Comparison of ENCODE assay signal across 23 cellular contexts in genomic region chr5:82334085-82334680, GRCh38. TPM values are rescaled to one million over a fixed set of nuclear protein-coding genes. Genes with fewer than 3 reads are reported as not detected.
A peak's percentile ranks its signal among the peaks of the same experiment; 100 is the strongest.
DNase-seq lines count a peak whose midpoint lies in the region; ATAC-seq and TF ChIP-seq lines count a peak whose summit lies in the region.
"Had no signal": no experiment of that assay in that cellular context is flagged by ENCODE, and none has a peak within 500 bp of the region (broad histone marks: within the 10 kb centered on the region; RNA-seq: fewer than 3 reads in every experiment).

No MANE protein-coding gene starts in this region.

- H3K9me3 ChIP-seq in IMR-90 (ENCODE audit: control insufficient read depth, insufficient read depth, low read length), result no peaks in the 10 kb centered on the region
- no peaks in the 10 kb centered on the region for H3K9me3 ChIP-seq in lung (ENCODE audit: control insufficient read depth in 2 of 2, insufficient read depth in 1 of 2, low read length in 1 of 2)
- H3K9me3 ChIP-seq in suprapubic skin, result no peaks in the 10 kb centered on the region
- no peaks in the 10 kb centered on the region for H3K9me3 ChIP-seq in neuronal stem cell (replicated peaks in 1 of 2; ENCODE audit: control insufficient read depth in 2 of 2, insufficient read depth in 1 of 2, low read depth in 1 of 2, low read length in 2 of 2)
- H3K9me3 ChIP-seq in stomach, result no peaks in the 10 kb centered on the region

- H3K9me3 Mint-ChIP-seq in chondrocyte (ENCODE audit: low read depth), result peaks cover 5% of the 10 kb centered on the region
- H3K9me3 Mint-ChIP-seq in T-helper 2 cell treated with Interferon-gamma antibody and Interleukin-4, amounts not matched to agents 5 μg/mL and 100 μg/mL, for 36 hours, result no peaks in the 10 kb centered on the region
- H3K9me3 Mint-ChIP-seq: activated B cell treated with CpG ODN at 0.5 μM for 24 hours; activated CD8-positive, alpha-beta T cell treated with anti-CD3 and anti-CD28 coated beads for 36 hours; activated naive CD4-positive, alpha-beta T cell treated with anti-CD3 and anti-CD28 coated beads, Interleukin-2, amount 50 U/mL, for 24 hours; activated T-cell treated with anti-CD3 and anti-CD28 coated beads, Interleukin-2, amount 50 U/mL, for 24 hours; stimulated activated naive CD8-positive, alpha-beta T cell treated with anti-CD3 and anti-CD28 coated beads, Interleukin-15, Interleukin-2, amounts not matched to agents 100 ng/mL and 50 ng/mL, for 24 hours had no signal

- H2AK9ac ChIP-seq in IMR-90 (replicated peaks; ENCODE audit: low read depth, low read length, poor library complexity), result no peak overlapping the region

- WGBS in IMR-90 (ENCODE audit: extremely low coverage in 2 of 2, insufficient read length in 1 of 2), 2 experiments, result no CpG with 5 or more reads among the region's 4 CpGs
- 66 to 74% methylated on average over 4 of the region's 4 CpGs for WGBS in lung, 2 donors
- 48% methylated on average over 4 of the region's 4 CpGs for WGBS in suprapubic skin
- WGBS in neuronal stem cell (ENCODE audit: extremely low coverage in 2 of 2, insufficient read length in 2 of 2, insufficient replicate concordance in 1 of 2), 2 donors, result no CpG with 5 or more reads among the region's 4 CpGs
- WGBS in stomach, 5 donors, result 61 to 74% (median 70%) methylated on average over 4 of the region's 4 CpGs

- ATAC-seq in IMR-90 (ENCODE audit: low read depth) (no peak), lung (ENCODE audit: insufficient read depth, low FRiP score) (no peak)
- ATAC-seq: activated CD8-positive, alpha-beta T cell treated with anti-CD3 and anti-CD28 coated beads for 36 hours; HCT116 had no signal

- no peak overlapping the region for H3K4me3 Mint-ChIP-seq in chondrocyte (ENCODE audit: unreplicated experiment)
- no peak overlapping the region for H3K4me3 Mint-ChIP-seq in T-helper 2 cell treated with Interferon-gamma antibody and Interleukin-4, amounts not matched to agents 5 μg/mL and 100 μg/mL, for 36 hours
- H3K4me3 Mint-ChIP-seq: activated B cell treated with CpG ODN at 0.5 μM for 24 hours; activated CD8-positive, alpha-beta T cell treated with anti-CD3 and anti-CD28 coated beads for 36 hours; activated naive CD4-positive, alpha-beta T cell treated with anti-CD3 and anti-CD28 coated beads, Interleukin-2, amount 50 U/mL, for 24 hours; activated T-cell treated with anti-CD3 and anti-CD28 coated beads, Interleukin-2, amount 50 U/mL, for 24 hours; nephron progenitor cell; stimulated activated naive CD8-positive, alpha-beta T cell treated with anti-CD3 and anti-CD28 coated beads, Interleukin-15, Interleukin-2, amounts not matched to agents 100 ng/mL and 50 ng/mL, for 24 hours had no signal

- H3K9ac ChIP-seq in IMR-90 (ENCODE audit: low read depth, low read length), result no peak overlapping the region
- H3K9ac ChIP-seq in neuronal stem cell (ENCODE audit: low read depth, low read length, poor library complexity), result no peak overlapping the region
- H3K9ac ChIP-seq: KMS-11 had no signal

- H3K36me3 ChIP-seq in IMR-90 (ENCODE audit: control insufficient read depth, insufficient read depth, low read length) (no peaks in the 10 kb centered on the region), lung (ENCODE audit: control insufficient read depth in 2 of 2, insufficient read depth in 2 of 2, low read length in 2 of 2) (no peaks in the 10 kb centered on the region), suprapubic skin (no peaks in the 10 kb centered on the region), neuronal stem cell (replicated peaks in 1 of 2; ENCODE audit: control insufficient read depth in 2 of 2, insufficient read depth in 2 of 2, low read length in 2 of 2) (no peaks in the 10 kb centered on the region), stomach (no peaks in the 10 kb centered on the region)

- H2BK120ac ChIP-seq in IMR-90 (ENCODE audit: low read depth, low read length) (peak overlapping the region; percentile 79), neuronal stem cell (ENCODE audit: low read depth, low read length) (no peak overlapping the region)

- H3K18ac ChIP-seq in IMR-90 (ENCODE audit: low read depth, low read length), result peak overlapping the region; percentile 88
- H3K18ac ChIP-seq in neuronal stem cell (ENCODE audit: low read length), result no peak overlapping the region

- H3K36me3 Mint-ChIP-seq in chondrocyte (ENCODE audit: low read depth), result no peaks in the 10 kb centered on the region
- H3K36me3 Mint-ChIP-seq in T-helper 2 cell treated with Interferon-gamma antibody and Interleukin-4, amounts not matched to agents 5 μg/mL and 100 μg/mL, for 36 hours (ENCODE audit: low read depth), result no peaks in the 10 kb centered on the region
- H3K36me3 Mint-ChIP-seq: activated naive CD4-positive, alpha-beta T cell treated with anti-CD3 and anti-CD28 coated beads, Interleukin-2, amount 50 U/mL, for 24 hours had no signal

- peaks cover 7% of the 10 kb centered on the region for H3K9me1 ChIP-seq in IMR-90 (ENCODE audit: insufficient read depth, low read length)

- peak overlapping the region; percentile 56 for H2AFZ ChIP-seq in IMR-90 (replicated peaks; ENCODE audit: low read length, poor library complexity)
- H2AFZ ChIP-seq in neuronal stem cell (ENCODE audit: low read length), result no peak overlapping the region

- H3K27ac ChIP-seq in IMR-90 (ENCODE audit: insufficient read depth, low read length) (peak overlapping the region; percentile 63; the same call in 1 of the 2 replicates), lung (ENCODE audit: low read depth in 1 of 2, low read length in 1 of 2) (peak overlapping the region; percentile 14 to 83), suprapubic skin (peak overlapping the region; percentile 79), neuronal stem cell (replicated peaks; ENCODE audit: low read length) (no peak overlapping the region), stomach (peak overlapping the region in 1 of 5 donors; percentile 2)
- H3K27ac ChIP-seq: KMS-11 had no signal

- H2BK20ac ChIP-seq in IMR-90 (ENCODE audit: low read depth, low read length), result peak overlapping the region; percentile 92

- H3K4me1 ChIP-seq in IMR-90 (ENCODE audit: control insufficient read depth, insufficient read depth, low read length) (peaks cover 18% of the 10 kb centered on the region), lung (ENCODE audit: control insufficient read depth in 2 of 2, insufficient read depth in 2 of 2, low read length in 2 of 2) (peaks cover 0 to 5% of the 10 kb centered on the region in 2 donors), suprapubic skin (peaks cover 28% of the 10 kb centered on the region), neuronal stem cell (ENCODE audit: control insufficient read depth in 2 of 2, insufficient read depth in 1 of 2, low read depth in 1 of 2, low read length in 2 of 2) (peaks cover 1 to 5% of the 10 kb centered on the region in 2 donors), stomach (peaks cover 0 to 16% (median 3%) of the 10 kb centered on the region in 4 donors)

- H3K14ac ChIP-seq in IMR-90 (replicated peaks; ENCODE audit: low read depth, low read length) (peak overlapping the region; percentile 11), neuronal stem cell (ENCODE audit: low read length) (no peak overlapping the region)

- H3K27ac Mint-ChIP-seq in chondrocyte (ENCODE audit: unreplicated experiment), result peak overlapping the region; percentile 98
- no peak overlapping the region for H3K27ac Mint-ChIP-seq in T-helper 2 cell treated with Interferon-gamma antibody and Interleukin-4, amounts not matched to agents 5 μg/mL and 100 μg/mL, for 36 hours
- H3K27ac Mint-ChIP-seq: activated B cell treated with CpG ODN at 0.5 μM for 24 hours; activated CD8-positive, alpha-beta T cell treated with anti-CD3 and anti-CD28 coated beads for 36 hours; activated naive CD4-positive, alpha-beta T cell treated with anti-CD3 and anti-CD28 coated beads, Interleukin-2, amount 50 U/mL, for 24 hours; activated T-cell treated with anti-CD3 and anti-CD28 coated beads, Interleukin-2, amount 50 U/mL, for 24 hours; nephron progenitor cell; stimulated activated naive CD8-positive, alpha-beta T cell treated with anti-CD3 and anti-CD28 coated beads, Interleukin-15, Interleukin-2, amounts not matched to agents 100 ng/mL and 50 ng/mL, for 24 hours had no signal

- CTCF ChIA-PET in IMR-90 (lab: Yijun Ruan, JAX), result interaction anchor here (1.6 kb wide), 1 partner anchor 23 kb away, joined by 7 read pairs; no protein-coding TSS in a partner anchor

- H3K4me3 ChIP-seq in IMR-90 (ENCODE audit: insufficient read depth, low read depth, low read length), result no peak overlapping the region
- H3K4me3 ChIP-seq in lung, result no peak overlapping the region
- H3K4me3 ChIP-seq in suprapubic skin, result no peak overlapping the region
- no peak overlapping the region for H3K4me3 ChIP-seq in neuronal stem cell (ENCODE audit: low read length in 2 of 2)
- no peak overlapping the region for H3K4me3 ChIP-seq in stomach

- H3K27me3 ChIP-seq in IMR-90 (ENCODE audit: control insufficient read depth, insufficient read depth, low read length) (no peaks in the 10 kb centered on the region), lung (ENCODE audit: control insufficient read depth, insufficient read depth) (no peaks in the 10 kb centered on the region), suprapubic skin (no peaks in the 10 kb centered on the region), neuronal stem cell (ENCODE audit: control insufficient read depth in 3 of 3, insufficient read depth in 3 of 3, low read depth in 1 of 3, low read length in 3 of 3) (no peaks in the 10 kb centered on the region), stomach (no peaks in the 10 kb centered on the region)

- peak overlapping the region; percentile 80 for H3K4ac ChIP-seq in IMR-90 (ENCODE audit: low read depth, low read length)
- no peak overlapping the region for H3K4ac ChIP-seq in neuronal stem cell (ENCODE audit: low read length)

- no peaks in the 10 kb centered on the region; the same call in 1 of the 2 replicates for H4K20me1 ChIP-seq in IMR-90 (ENCODE audit: insufficient read depth, low read length)

- peak overlapping the region; percentile 92 for H2BK5ac ChIP-seq in IMR-90 (ENCODE audit: low read depth, low read length, poor library complexity, severe bottlenecking)
- H2BK5ac ChIP-seq in neuronal stem cell (ENCODE audit: low read length), result no peak overlapping the region

- H2BK12ac ChIP-seq in neuronal stem cell (ENCODE audit: low read length), result no peak overlapping the region

- POLR2A ChIA-PET in IMR-90 (lab: Charles Lee; ENCODE audit: unreplicated experiment), result no interaction called here

- in situ Hi-C loops in IMR-90 (cut with MboI; ENCODE audit: low sequenced_read_pairs), result no loop called here

- peak overlapping the region; percentile 2 for H3K23ac ChIP-seq in IMR-90 (ENCODE audit: low read depth, low read length)
- no peak overlapping the region for H3K23ac ChIP-seq in neuronal stem cell (ENCODE audit: low read depth, low read length, poor library complexity)

- peak overlapping the region; percentile 22; the same call in 1 of the 2 replicates for H3K56ac ChIP-seq in IMR-90 (ENCODE audit: extremely low read depth, insufficient read depth, low read length)

- TF ChIP-seq EP300 in suprapubic skin (IDR thresholded peaks at IDR 0.05) (no peak), stomach (IDR thresholded peaks at IDR 0.05) (no peak)

- BruUV-seq in IMR-90 (replicated peaks; lab: Mats Ljungman, UMichigan), result no TSS peak

- H3K79me1 ChIP-seq in IMR-90 (ENCODE audit: low read depth in 1 of 2, low read length in 2 of 2) (no peaks in the 10 kb centered on the region), neuronal stem cell (ENCODE audit: low read depth, low read length) (no peaks in the 10 kb centered on the region)

- H4K8ac ChIP-seq in IMR-90 (ENCODE audit: low read depth in 2 of 2, low read length in 2 of 2) (peak overlapping the region; percentile 3 to 46; a peak in 2 of 4 replicates), neuronal stem cell (ENCODE audit: low read depth, low read length) (no peak overlapping the region)

- no peak for TF ChIP-seq RAD21 in IMR-90 (IDR thresholded peaks at IDR 0.05; ENCODE audit: low read length)

- H2AK5ac ChIP-seq in IMR-90 (ENCODE audit: low read depth, low read length) (peak overlapping the region; percentile 71; the same call in 1 of the 2 replicates), neuronal stem cell (ENCODE audit: low read depth, low read length) (no peak overlapping the region)

- no peak for DNase-seq in IMR-90
- DNase-seq in chondrocyte (ENCODE audit: low spot score), result no peak
- no peak for DNase-seq in lung (ENCODE audit: low spot score)
- no peak for DNase-seq in suprapubic skin (ENCODE audit: low spot score in 2 of 2)
- no peak for DNase-seq in T-helper 2 cell treated with Interferon-gamma antibody and Interleukin-4, amounts not matched to agents 5 μg/mL and 100 μg/mL, for 36 hours (ENCODE audit: low spot score)
- DNase-seq in neuronal stem cell (ENCODE audit: low spot score), result no peak
- DNase-seq in H4 (ENCODE audit: low spot score), result no peak
- no peak for DNase-seq in stomach
- DNase-seq: activated B cell treated with CpG ODN at 0.5 μM for 24 hours; activated CD8-positive, alpha-beta T cell treated with anti-CD3 and anti-CD28 coated beads for 36 hours; activated T-cell treated with anti-CD3 and anti-CD28 coated beads, Interleukin-2, amount 50 U/mL, for 24 hours; hippocampal formation; mesendoderm; NCI-H1048; NCI-H2081; NCI-H510A; nephron progenitor cell; retina; stimulated activated CD4-positive, alpha-beta T cell treated with anti-CD3 and anti-CD28 coated beads, Interleukin-1b, Interleukin-23, amount 100 ng/mL, for 48 hours had no signal

- TF ChIP-seq CTCF in IMR-90 (conservative IDR thresholded peaks at IDR 0.05; ENCODE audit: low read depth, low read length) (no peak), chondrocyte (IDR thresholded peaks at IDR 0.05) (no peak), lung (IDR thresholded peaks at IDR 0.05; ENCODE audit: control extremely low read depth, extremely low read depth) (no peak), suprapubic skin (IDR thresholded peaks at IDR 0.05) (no peak), stomach (IDR thresholded peaks at IDR 0.05) (no peak)

- TF ChIP-seq POLR2A in IMR-90 (IDR thresholded peaks at IDR 0.05; ENCODE audit: low read depth, low read length) (no peak), suprapubic skin (IDR thresholded peaks at IDR 0.05) (no peak), stomach (IDR thresholded peaks at IDR 0.05) (no peak)

- peaks cover 81% of the 10 kb centered on the region for H3K4me1 Mint-ChIP-seq in chondrocyte (ENCODE audit: low read depth)
- no peaks in the 10 kb centered on the region for H3K4me1 Mint-ChIP-seq in T-helper 2 cell treated with Interferon-gamma antibody and Interleukin-4, amounts not matched to agents 5 μg/mL and 100 μg/mL, for 36 hours (ENCODE audit: low read depth)
- H3K4me1 Mint-ChIP-seq: activated B cell treated with CpG ODN at 0.5 μM for 24 hours; activated naive CD4-positive, alpha-beta T cell treated with anti-CD3 and anti-CD28 coated beads, Interleukin-2, amount 50 U/mL, for 24 hours had no signal

- peak overlapping the region; percentile 89 for H4K5ac ChIP-seq in IMR-90 (ENCODE audit: low read depth, low read length)

- H3K4me2 ChIP-seq in IMR-90 (ENCODE audit: low read depth, low read length) (peak overlapping the region; percentile 68; the same call in 1 of the 2 replicates), neuronal stem cell (ENCODE audit: insufficient read depth, low read length, poor library complexity, severe bottlenecking) (no peak overlapping the region)
- H3K4me2 ChIP-seq: KMS-11 had no signal

- H3K27me3 Mint-ChIP-seq in chondrocyte (ENCODE audit: low read depth), result no peaks in the 10 kb centered on the region
- H3K27me3 Mint-ChIP-seq in T-helper 2 cell treated with Interferon-gamma antibody and Interleukin-4, amounts not matched to agents 5 μg/mL and 100 μg/mL, for 36 hours (ENCODE audit: low read depth), result peaks cover 25% of the 10 kb centered on the region
- H3K27me3 Mint-ChIP-seq: activated B cell treated with CpG ODN at 0.5 μM for 24 hours; activated CD8-positive, alpha-beta T cell treated with anti-CD3 and anti-CD28 coated beads for 36 hours had no signal

- H4K91ac ChIP-seq in IMR-90 (ENCODE audit: insufficient read depth, low read depth, low read length) (peak overlapping the region; percentile 84), neuronal stem cell (ENCODE audit: low read depth, low read length, poor library complexity) (no peak overlapping the region)

- dilution Hi-C loops in IMR-90 (cut with HindIII; ENCODE audit: low sequenced_read_pairs, unreplicated experiment), result no loop called here

- H2BK15ac ChIP-seq in IMR-90 (ENCODE audit: low read depth, low read length) (peak overlapping the region; percentile 76; the same call in 2 of the 3 replicates), neuronal stem cell (ENCODE audit: low read length) (no peak overlapping the region)

- intact Hi-C loops in IMR-90 (cut with micrococcal nuclease), result no loop called here
- intact Hi-C loops in stomach (cut with DNase I; ENCODE audit: low total_unique reads), result no loop called here

RNA-seq across cellular contexts. Expression of gene RPS23, which starts 56.0 kb away (rescaled TPM):
- total RNA-seq in IMR-90 (2012; rRNA removed) (3,186 and 3,189 TPM in 2 replicates), chondrocyte (1,222 to 1,372 TPM (median 1,262 TPM) in 3 replicates), lung (1,000 to 10,000 TPM; 1,189 to 2,241 TPM), suprapubic skin (1,000 to 10,000 TPM; 1,761 to 4,479 (median 3,421) TPM), stomach (1,000 to 10,000 TPM in 4 of 5 donors, 100 to 1,000 TPM in 1; 947 to 4,706 (median 1,648) TPM)
- polyA plus RNA-seq in IMR-90 (2012; rRNA removed) (3,318 and 3,819 TPM in 2 replicates), lung (1,000 to 10,000 TPM; 1,715 to 3,271 TPM), stomach (1,000 to 10,000 TPM; 2,847 to 4,172 (median 2,895) TPM)
- polyA plus RNA-seq in IMR-90 (2012; cell fraction: cytosol; rRNA removed), result 1,266 and 2,055 TPM in 2 replicates
- 210 and 1,618 TPM in 2 replicates for polyA plus RNA-seq in IMR-90 (2012; cell fraction: nucleus; rRNA removed; ENCODE audit: low replicate concordance)
- 4,871 TPM for polyA plus RNA-seq in neuronal stem cell (2013, experiment 1 of 2)
- 5,026 TPM for polyA plus RNA-seq in neuronal stem cell (2013, experiment 2 of 2)
- 6,471 and 6,516 TPM in 2 replicates for total RNA-seq in H4 (2014; rRNA removed; shearing (Covaris generic))
